Comparison of ENCODE assay signal across 12 cellular contexts in the genomic region with DNA sequence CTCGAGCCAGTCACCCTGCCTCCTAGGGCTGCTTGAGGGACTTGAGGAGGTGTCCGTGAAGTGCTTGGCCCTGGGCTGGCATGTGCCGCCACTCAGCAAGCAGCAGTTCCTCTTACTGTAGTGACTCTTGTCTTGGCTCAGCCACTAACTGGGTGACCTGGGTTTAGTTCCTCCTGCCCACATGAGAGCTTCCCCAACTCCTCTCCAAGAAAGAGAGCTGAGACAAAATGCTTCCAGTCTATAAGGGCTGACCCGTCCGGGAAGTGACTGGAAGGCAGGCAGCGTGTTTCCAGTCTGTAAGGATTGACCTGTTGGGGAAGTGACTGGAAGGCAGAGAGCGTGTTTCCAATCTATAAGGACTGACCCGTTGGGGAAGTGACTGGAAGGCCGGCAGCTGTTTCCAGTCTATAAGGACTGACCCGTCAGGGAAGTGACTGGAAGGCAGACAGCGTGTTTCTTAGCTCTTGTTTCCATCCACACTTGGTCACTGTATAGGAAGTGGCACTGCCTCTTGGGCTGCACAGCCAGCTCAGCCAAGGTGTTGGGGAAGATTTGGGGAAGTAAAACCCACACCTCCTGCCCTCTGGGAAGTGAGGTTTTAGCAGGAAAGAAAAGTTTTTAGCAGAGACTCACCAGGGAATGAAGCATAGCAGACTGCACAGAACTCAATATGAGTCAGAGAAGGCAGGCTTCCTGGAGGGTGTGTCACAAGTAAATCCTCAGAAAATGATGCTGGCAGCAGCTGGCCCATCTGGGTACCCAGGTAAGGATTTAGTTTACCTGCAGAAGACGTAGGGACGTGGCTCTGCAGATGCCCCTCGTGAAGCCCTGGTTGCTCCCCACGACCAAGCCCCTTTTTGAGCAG. TPM values are rescaled to one million over a fixed set of nuclear protein-coding genes. Genes with fewer than 3 reads are reported as not detected.
A peak's percentile ranks its signal among the peaks of the same experiment; 100 is the strongest.
DNase-seq lines count a peak whose midpoint lies in the region; ATAC-seq and TF ChIP-seq lines count a peak whose summit lies in the region.
"Had no signal": no experiment of that assay in that cellular context is flagged by ENCODE, and none has a peak within 500 bp of the region (broad histone marks: within the 10 kb centered on the region; RNA-seq: fewer than 3 reads in every experiment).

No MANE protein-coding gene starts in this region.

- TF ChIP-seq CTCF in kidney epithelial cell (IDR thresholded peaks at IDR 0.05; ENCODE audit: insufficient read depth, low read length, poor library complexity, severe bottlenecking) (no peak), upper lobe of right lung (IDR thresholded peaks at IDR 0.05) (no peak)

- H3K36me3 ChIP-seq in kidney epithelial cell (ENCODE audit: control insufficient read depth, insufficient read depth, low read length) = peaks cover 3% of the 10 kb centered on the region
- H3K36me3 ChIP-seq in upper lobe of right lung = peaks cover 74% of the 10 kb centered on the region
- H3K36me3 ChIP-seq in MG63 = peaks cover 91% of the 10 kb centered on the region

- peaks cover 29% of the 10 kb centered on the region for H3K4me1 Mint-ChIP-seq in activated T-cell treated with anti-CD3 and anti-CD28 coated beads, Interleukin-2, amount 50 U/mL, for 72 hours (ENCODE audit: low read depth)

- ATAC-seq in activated T-cell treated with anti-CD3 and anti-CD28 coated beads, Interleukin-2, amount 50 U/mL, for 72 hours (replicated peaks in 1 of 2) = no peak
- ATAC-seq in upper lobe of right lung = peak; percentile 84
- ATAC-seq in HG02840 (IDR thresholded peaks at IDR 0.05; ENCODE audit: low FRiP score, unreplicated experiment) = no peak
- ATAC-seq in GM18502 (IDR thresholded peaks at IDR 0.05; ENCODE audit: poor library complexity, unreplicated experiment) = no peak

- H3K4me3 ChIP-seq in kidney epithelial cell (ENCODE audit: low read depth, low read length) (no peak overlapping the region), upper lobe of right lung (no peak overlapping the region), MG63 (no peak overlapping the region)
- H3K4me3 ChIP-seq: thoracic aorta had no signal

- H3K27me3 Mint-ChIP-seq in activated T-cell treated with anti-CD3 and anti-CD28 coated beads, Interleukin-2, amount 50 U/mL, for 72 hours (ENCODE audit: low read depth) = no peaks in the 10 kb centered on the region

- H3K4me3 Mint-ChIP-seq in activated T-cell treated with anti-CD3 and anti-CD28 coated beads, Interleukin-2, amount 50 U/mL, for 72 hours = no peak overlapping the region

- H3K4me1 ChIP-seq in upper lobe of right lung = peaks cover 34% of the 10 kb centered on the region

- H3K36me3 Mint-ChIP-seq in activated T-cell treated with anti-CD3 and anti-CD28 coated beads, Interleukin-2, amount 50 U/mL, for 72 hours (ENCODE audit: insufficient read depth in 2 of 2) = peaks cover 3 to 10% of the 10 kb centered on the region in 2 donors

- H3K27ac ChIP-seq in upper lobe of right lung = peak overlapping the region; percentile 74
- H3K27ac ChIP-seq: C4-2B had no signal

- H3K9me3 ChIP-seq in upper lobe of right lung (no peaks in the 10 kb centered on the region), MG63 (no peaks in the 10 kb centered on the region)
- H3K9me3 ChIP-seq: thoracic aorta had no signal

- intact Hi-C loops in upper lobe of right lung (cut with DNase I) = no loop called here

- H3K27me3 ChIP-seq in kidney epithelial cell (ENCODE audit: control insufficient read depth, insufficient read depth, low read length) (no peaks in the 10 kb centered on the region), upper lobe of right lung (no peaks in the 10 kb centered on the region), MG63 (no peaks in the 10 kb centered on the region)

- H3K9me3 Mint-ChIP-seq in activated T-cell treated with anti-CD3 and anti-CD28 coated beads, Interleukin-2, amount 50 U/mL, for 72 hours = no peaks in the 10 kb centered on the region

- DNase-seq in activated T-cell treated with anti-CD3 and anti-CD28 coated beads, Interleukin-2, amount 50 U/mL, for 72 hours = no peak
- DNase-seq in activated T-cell treated with anti-CD3 and anti-CD28 coated beads, Interleukin-2, amount 50 U/mL, for 48 hours = no peak
- DNase-seq in amniotic stem cell (lab: John Stamatoyannopoulos, UW) = peak; percentile 24
- DNase-seq in kidney epithelial cell (ENCODE audit: low read depth) = peak; percentile 21
- DNase-seq in upper lobe of right lung = peak; percentile 86
- no peak for DNase-seq in MG63
- DNase-seq: activated naive CD4-positive, alpha-beta T cell treated with anti-CD3 and anti-CD28 coated beads, Interleukin-2, amount 50 U/mL, for 16 hours; NCI-H748 treated with DMSO at 0.1 percent for 48 hours had no signal

- H3K27ac Mint-ChIP-seq in activated T-cell treated with anti-CD3 and anti-CD28 coated beads, Interleukin-2, amount 50 U/mL, for 72 hours = peak overlapping the region; percentile 46

RNA-seq across cellular contexts. Expression of gene PPIF, which starts 53.2 kb away (rescaled TPM):
- total RNA-seq in activated T-cell treated with anti-CD3 and anti-CD28 coated beads, Interleukin-2, amount 50 U/mL, for 72 hours = 100 to 1,000 TPM; 102 to 104 TPM
- total RNA-seq in kidney epithelial cell (71.7 and 80.6 TPM in 2 replicates), upper lobe of right lung (30.7 TPM)
- total RNA-seq in MG63 (2014; rRNA removed; shearing (Covaris generic); ENCODE audit: low replicate concordance) = 42.3 and 53.5 TPM in 2 replicates

Comparison
In these comparisons a context has a peak if more than half of its experiments do, and no peak if none do; other contexts are left out.
1. DNase-seq: peak in amniotic stem cell (single experiment), kidney epithelial cell (single experiment) and upper lobe of right lung (single experiment); none in activated T-cell treated with anti-CD3 and anti-CD28 coated beads, Interleukin-2, amount 50 U/mL, for 72 hours (0 of 2), activated T-cell treated with anti-CD3 and anti-CD28 coated beads, Interleukin-2, amount 50 U/mL, for 48 hours (0 of 2) and MG63 (single experiment).